21 cellular contexts compared by ENCODE assay signal in the genomic region with DNA sequence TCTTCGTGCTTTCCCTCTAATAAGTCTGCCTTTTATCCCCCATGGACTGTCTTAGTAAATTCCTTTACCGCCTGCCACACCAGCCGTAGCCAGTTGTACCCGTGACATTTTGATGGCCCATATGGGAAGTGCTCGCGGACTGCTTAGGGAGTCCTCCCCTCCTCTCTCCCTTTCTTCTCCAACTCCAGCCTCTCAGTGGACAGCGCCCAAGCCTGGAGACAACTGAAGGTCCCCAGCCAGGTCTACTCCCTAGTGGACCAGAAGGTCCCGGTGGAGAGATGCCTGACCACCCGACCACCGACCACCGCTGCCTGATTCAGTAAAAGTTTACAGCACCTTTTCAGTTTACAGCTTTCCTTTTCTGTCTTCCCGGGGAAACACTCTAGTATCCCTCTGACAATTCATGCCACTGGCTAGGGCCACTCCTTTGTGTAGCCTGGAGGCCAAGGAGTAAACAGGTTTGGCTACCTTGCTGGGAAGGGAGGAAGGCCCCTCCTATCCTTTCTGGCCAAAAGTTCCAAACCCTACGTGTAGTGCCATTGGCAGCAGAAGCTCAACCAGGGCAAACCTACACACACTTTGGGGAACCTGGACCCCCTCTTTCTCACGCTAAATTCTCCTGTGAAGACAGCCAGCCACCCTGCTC. TPM values are rescaled to one million over a fixed set of nuclear protein-coding genes. Genes with fewer than 3 reads are reported as not detected.
DNase-seq lines count a peak whose midpoint lies in the region; ATAC-seq, FAIRE-seq and TF ChIP-seq lines count a peak whose summit lies in the region.
"Had no signal": no experiment of that assay in that cellular context is flagged by ENCODE, and none has a peak within 500 bp of the region (broad histone marks: within the 10 kb centered on the region; RNA-seq: fewer than 3 reads in every experiment).

No MANE protein-coding gene starts in this region.

- intact Hi-C loops in HepG2 (cut with micrococcal nuclease; ENCODE audit: unreplicated experiment) (no loop called here), right lobe of liver (cut with DNase I) (no loop called here), stomach (cut with DNase I; ENCODE audit: low total_unique reads) (no loop called here)

- TF ChIP-seq POLR2A in HepG2 (IDR thresholded peaks at IDR 0.05; ENCODE audit: insufficient read depth in 1 of 2, low read depth in 2 of 2, low read length in 2 of 2): no peak
- no peak for TF ChIP-seq POLR2A in right lobe of liver (IDR thresholded peaks at IDR 0.05)
- TF ChIP-seq POLR2A in stomach (IDR thresholded peaks at IDR 0.05): no peak

- ATAC-seq in HepG2 (no peak), right lobe of liver (no peak), GM21515 (IDR thresholded peaks at IDR 0.05; ENCODE audit: unreplicated experiment) (no peak)

- no peaks in the 10 kb centered on the region for H3K79me2 ChIP-seq in HepG2 (ENCODE audit: insufficient read depth, low read length)

- no peak for TF ChIP-seq RAD21 in HepG2 (CRISPR knock-in tag; IDR thresholded peaks at IDR 0.05)

- no peak overlapping the region for H3K4me2 ChIP-seq in HepG2 (ENCODE audit: low read depth, low read length)

- FAIRE-seq in HepG2 (lab: Jason Lieb, UNC) (no peak), bronchial epithelial cell (lab: Jason Lieb, UNC) (no peak)
- FAIRE-seq: A204.1, GM12891, H54 had no signal

- H3K9ac ChIP-seq in HepG2 (ENCODE audit: insufficient read depth, low read depth, low read length): no peak overlapping the region

- H3K4me3 ChIP-seq in HepG2 (replicated peaks in 1 of 3; ENCODE audit: insufficient read depth in 1 of 3, low read depth in 2 of 3, low read length in 3 of 3): no peak overlapping the region
- H3K4me3 ChIP-seq in right lobe of liver: no peak overlapping the region
- H3K4me3 ChIP-seq in bronchial epithelial cell (ENCODE audit: low read depth, low read length): no peak overlapping the region
- H3K4me3 ChIP-seq in MG63: no peak overlapping the region
- no peak overlapping the region for H3K4me3 ChIP-seq in stomach
- H3K4me3 ChIP-seq: SK-N-MC had no signal

- H4K20me1 ChIP-seq in HepG2 (ENCODE audit: insufficient read depth, low read length): no peaks in the 10 kb centered on the region

- in situ Hi-C loops in HepG2 (cut with HindIII; ENCODE audit: extremely low pct_ligation_motif_present, low pct_unique_long_range_greater_than_20kb): loop anchor here (25.0 kb wide), 1 partner anchor 573 kb away; no protein-coding TSS in a partner anchor

- peaks cover 0 to 42% of the 10 kb centered on the region in 2 experiments; a peak in 2 of 5 replicates for H3K27me3 ChIP-seq in HepG2 (ENCODE audit: control insufficient read depth in 1 of 2, insufficient read depth in 2 of 2, low read length in 2 of 2)
- H3K27me3 ChIP-seq in right lobe of liver: no peaks in the 10 kb centered on the region
- H3K27me3 ChIP-seq in bronchial epithelial cell (ENCODE audit: control insufficient read depth, insufficient read depth, low read length): no peaks in the 10 kb centered on the region
- H3K27me3 ChIP-seq in MG63: no peaks in the 10 kb centered on the region
- peaks cover 0 to 10% (median 0%) of the 10 kb centered on the region in 3 donors for H3K27me3 ChIP-seq in stomach

- WGBS in HepG2 (ENCODE audit: low lambda C conversion rate): 60% methylated on average over 14 of the region's 14 CpGs
- 85% methylated on average over 8 of the region's 14 CpGs for WGBS in right lobe of liver (ENCODE audit: insufficient coverage, low coverage, low lambda C conversion rate, missing lambda C conversion rate)
- WGBS in stomach, 5 donors: 83 to 88% (median 85%) methylated on average over 14 of the region's 14 CpGs

- H3K4me1 ChIP-seq in HepG2 (ENCODE audit: insufficient read depth, low read length): peaks cover 6% of the 10 kb centered on the region
- H3K4me1 ChIP-seq in right lobe of liver: no peaks in the 10 kb centered on the region
- H3K4me1 ChIP-seq in stomach: no peaks in the 10 kb centered on the region

- no TSS peak for BruUV-seq in HepG2 (replicated peaks; lab: Mats Ljungman, UMichigan)

- H3K27ac ChIP-seq in HepG2 (ENCODE audit: extremely low read length, insufficient read depth, low read length): no peak overlapping the region
- H3K27ac ChIP-seq in right lobe of liver: no peak overlapping the region
- H3K27ac ChIP-seq in stomach: no peak overlapping the region
- H3K27ac ChIP-seq: SK-N-MC had no signal

- DNase-seq in HepG2 (ENCODE audit: low spot score) (no peak), right lobe of liver (no peak), bronchial epithelial cell (ENCODE audit: low read depth) (peak; percentile 8), mesenteric fat pad (ENCODE audit: low spot score) (peak; percentile 69), MG63 (no peak), stomach (no peak), GOT3 (lab: John Stamatoyannopoulos, UW) (no peak)
- DNase-seq: Calu3; CD4-positive, alpha-beta memory T cell; KG1; NCI-H1417; NCI-H187; NCI-H226; NCI-H524; NCI-H82 had no signal

- no peaks in the 10 kb centered on the region for H3K36me3 ChIP-seq in HepG2 (replicated peaks in 1 of 2; ENCODE audit: control insufficient read depth in 1 of 2, insufficient read depth in 2 of 2, low read length in 2 of 2)
- H3K36me3 ChIP-seq in right lobe of liver: no peaks in the 10 kb centered on the region
- no peaks in the 10 kb centered on the region for H3K36me3 ChIP-seq in bronchial epithelial cell (ENCODE audit: control insufficient read depth, insufficient read depth, low read length)
- H3K36me3 ChIP-seq in MG63: no peaks in the 10 kb centered on the region
- H3K36me3 ChIP-seq in stomach: no peaks in the 10 kb centered on the region

- POLR2A ChIA-PET in HepG2 (lab: Yijun Ruan, JAX): no interaction called here

- H2AFZ ChIP-seq in HepG2 (ENCODE audit: low read length): no peak overlapping the region

- CTCF ChIA-PET in HepG2 (lab: Yijun Ruan, JAX; ENCODE audit: low intra/inter-chr PET ratio, low total read pairs): no interaction called here

- TF ChIP-seq EP300 in HepG2 (IDR thresholded peaks at IDR 0.05; ENCODE audit: low read depth in 2 of 2, low read length in 2 of 2) (no peak), HepG2 (CRISPR knock-in tag; IDR thresholded peaks at IDR 0.05; ENCODE audit: borderline replicate concordance) (no peak), stomach (IDR thresholded peaks at IDR 0.05) (no peak)

- H3K9me3 ChIP-seq in HepG2 (ENCODE audit: low read length) (no peaks in the 10 kb centered on the region), right lobe of liver (no peaks in the 10 kb centered on the region), MG63 (no peaks in the 10 kb centered on the region), stomach (no peaks in the 10 kb centered on the region)

- TF ChIP-seq CTCF in HepG2 (CRISPR knock-in tag; IDR thresholded peaks at IDR 0.05): no peak
- no peak for TF ChIP-seq CTCF in right lobe of liver (IDR thresholded peaks at IDR 0.05)
- TF ChIP-seq CTCF in bronchial epithelial cell (IDR thresholded peaks at IDR 0.05; ENCODE audit: insufficient read depth, low read length, severe bottlenecking): no peak
- no peak for TF ChIP-seq CTCF in stomach (IDR thresholded peaks at IDR 0.05)

RNA-seq across cellular contexts. Expression of a gene that starts 18.0 kb away (rescaled TPM):
- not detected in 2 replicates for total RNA-seq in HepG2 (2016; rRNA removed; fragmentation: Illumina TruSeq; extraction: Trizol)
- total RNA-seq in HepG2 (2016; cell fraction: cytosol; rRNA removed; fragmentation: Illumina TruSeq; extraction: Trizol; ENCODE audit: low read depth): not detected in 2 replicates
- total RNA-seq in HepG2 (2016; cell fraction: insoluble cytoplasmic fraction; rRNA removed; fragmentation: Illumina TruSeq; extraction: Trizol): not detected in 2 replicates
- total RNA-seq in HepG2 (2016; cell fraction: membrane; rRNA removed; fragmentation: Illumina TruSeq; extraction: Trizol): not detected in 2 replicates
- not detected in 2 replicates for total RNA-seq in HepG2 (2016; cell fraction: nucleus; rRNA removed; fragmentation: Illumina TruSeq; extraction: Trizol)
- 0.13 and 0.39 TPM in 2 replicates for polyA plus RNA-seq in HepG2 (2011; rRNA removed)
- 0.13 TPM in 1 of 2 replicates, not detected in the other for polyA plus RNA-seq in HepG2 (2011; cell fraction: cytosol; rRNA removed)
- polyA plus RNA-seq in HepG2 (2011; cell fraction: nucleus; rRNA removed): 0.53 TPM in 1 of 2 replicates, not detected in the other
- 0.78 and 0.89 TPM in 2 replicates for polyA plus RNA-seq in HepG2 (2012)
- polyA plus RNA-seq in HepG2 (2016; cell fraction: cytosol; fragmentation: Illumina TruSeq; extraction: Trizol; ENCODE audit: low read depth): 0.40 TPM in 1 of 2 replicates, not detected in the other
- not detected in 2 replicates for polyA plus RNA-seq in HepG2 (2016; cell fraction: insoluble cytoplasmic fraction; fragmentation: Illumina TruSeq; extraction: Trizol; ENCODE audit: low read depth)
- 0.37 TPM in 1 of 2 replicates, not detected in the other for polyA plus RNA-seq in HepG2 (2016; cell fraction: membrane; fragmentation: Illumina TruSeq; extraction: Trizol; ENCODE audit: low read depth)
- polyA plus RNA-seq in HepG2 (2016; cell fraction: nucleus; fragmentation: Illumina TruSeq; extraction: Trizol; ENCODE audit: insufficient read depth, low read depth): not detected in 2 replicates
- polyA minus RNA-seq in HepG2 (2011; rRNA and poly(A)+ RNA removed; ENCODE audit: low replicate concordance): not detected in 2 replicates
- not detected in 2 replicates for polyA minus RNA-seq in HepG2 (2011; cell fraction: cytosol; rRNA and poly(A)+ RNA removed)
- not detected in 2 replicates for polyA minus RNA-seq in HepG2 (2011; cell fraction: nucleus; rRNA and poly(A)+ RNA removed)
- not detected for total RNA-seq in right lobe of liver
- total RNA-seq in bronchial epithelial cell: not detected in 2 replicates
- 4.1 TPM for total RNA-seq in mesenteric fat pad
- total RNA-seq in MG63 (2014; rRNA removed; shearing (Covaris generic); ENCODE audit: low replicate concordance): not detected in 2 replicates
- not detected for total RNA-seq in stomach
- polyA plus RNA-seq in stomach: 10 to 100 TPM in 1 of 3 donors, 1 to 10 TPM in 2; 2.7 to 26.6 (median 4.0) TPM
- total RNA-seq: Calu3; CD4-positive, alpha-beta memory T cell had no signal
- polyA plus RNA-seq: BJ; CD4-positive, alpha-beta memory T cell had no signal

RNA-seq across cellular contexts. Expression of a gene that starts 29.8 kb away (rescaled TPM):
- not detected in 2 replicates for total RNA-seq in HepG2 (2016; rRNA removed; fragmentation: Illumina TruSeq; extraction: Trizol)
- not detected in 2 replicates for total RNA-seq in HepG2 (2016; cell fraction: cytosol; rRNA removed; fragmentation: Illumina TruSeq; extraction: Trizol; ENCODE audit: low read depth)
- total RNA-seq in HepG2 (2016; cell fraction: insoluble cytoplasmic fraction; rRNA removed; fragmentation: Illumina TruSeq; extraction: Trizol): not detected in 2 replicates
- not detected in 2 replicates for total RNA-seq in HepG2 (2016; cell fraction: membrane; rRNA removed; fragmentation: Illumina TruSeq; extraction: Trizol)
- not detected in 2 replicates for total RNA-seq in HepG2 (2016; cell fraction: nucleus; rRNA removed; fragmentation: Illumina TruSeq; extraction: Trizol)
- polyA plus RNA-seq in HepG2 (2011; rRNA removed): 0.55 TPM in 1 of 2 replicates, not detected in the other
- polyA plus RNA-seq in HepG2 (2011; cell fraction: cytosol; rRNA removed): 0.13 and 0.14 TPM in 2 replicates
- 0.47 TPM in 1 of 2 replicates, not detected in the other for polyA plus RNA-seq in HepG2 (2011; cell fraction: nucleus; rRNA removed)
- not detected in 2 replicates for polyA plus RNA-seq in HepG2 (2012)
- polyA plus RNA-seq in HepG2 (2016; cell fraction: cytosol; fragmentation: Illumina TruSeq; extraction: Trizol; ENCODE audit: low read depth): not detected in 2 replicates
- polyA plus RNA-seq in HepG2 (2016; cell fraction: insoluble cytoplasmic fraction; fragmentation: Illumina TruSeq; extraction: Trizol; ENCODE audit: low read depth): not detected in 2 replicates
- polyA plus RNA-seq in HepG2 (2016; cell fraction: membrane; fragmentation: Illumina TruSeq; extraction: Trizol; ENCODE audit: low read depth): not detected in 2 replicates
- polyA plus RNA-seq in HepG2 (2016; cell fraction: nucleus; fragmentation: Illumina TruSeq; extraction: Trizol; ENCODE audit: insufficient read depth, low read depth): not detected in 2 replicates
- polyA minus RNA-seq in HepG2 (2011; rRNA and poly(A)+ RNA removed; ENCODE audit: low replicate concordance): not detected in 2 replicates
- polyA minus RNA-seq in HepG2 (2011; cell fraction: cytosol; rRNA and poly(A)+ RNA removed): not detected in 2 replicates
- polyA minus RNA-seq in HepG2 (2011; cell fraction: nucleus; rRNA and poly(A)+ RNA removed): not detected in 2 replicates
- total RNA-seq in right lobe of liver: not detected
- not detected in 2 replicates for total RNA-seq in bronchial epithelial cell
- 4.8 TPM for total RNA-seq in mesenteric fat pad
- total RNA-seq in MG63 (2014; rRNA removed; shearing (Covaris generic); ENCODE audit: low replicate concordance): not detected in 2 replicates
- not detected for total RNA-seq in stomach
- 10 to 100 TPM in 1 of 3 donors, 1 to 10 TPM in 2; 2.5 to 35.9 (median 2.9) TPM for polyA plus RNA-seq in stomach
- total RNA-seq: Calu3; CD4-positive, alpha-beta memory T cell had no signal
- polyA plus RNA-seq: BJ; CD4-positive, alpha-beta memory T cell had no signal

RNA-seq across cellular contexts. Expression of a gene that starts 40.6 kb away (rescaled TPM):
- total RNA-seq in HepG2 (2016; rRNA removed; fragmentation: Illumina TruSeq; extraction: Trizol) (14.0 and 18.8 TPM in 2 replicates), right lobe of liver (10 to 100 TPM in 3 of 6 experiments, 1 to 10 TPM in 3; 3.7 to 18.6 (median 9.3) TPM), bronchial epithelial cell (4.5 and 10.5 TPM in 2 replicates), mesenteric fat pad (6.2 TPM), stomach (10 to 100 TPM in 2 of 5 donors, 1 to 10 TPM in 2, not detected in 1; 2.7 to 29.2 (median 10.2) TPM)
- total RNA-seq in HepG2 (2016; cell fraction: cytosol; rRNA removed; fragmentation: Illumina TruSeq; extraction: Trizol; ENCODE audit: low read depth): 2.3 TPM in 2 replicates
- 13.8 and 20.4 TPM in 2 replicates for total RNA-seq in HepG2 (2016; cell fraction: insoluble cytoplasmic fraction; rRNA removed; fragmentation: Illumina TruSeq; extraction: Trizol)
- total RNA-seq in HepG2 (2016; cell fraction: membrane; rRNA removed; fragmentation: Illumina TruSeq; extraction: Trizol): 8.4 and 9.4 TPM in 2 replicates
- 13.2 and 13.5 TPM in 2 replicates for total RNA-seq in HepG2 (2016; cell fraction: nucleus; rRNA removed; fragmentation: Illumina TruSeq; extraction: Trizol)
- polyA plus RNA-seq in HepG2 (2011; rRNA removed) (6.6 and 8.3 TPM in 2 replicates), stomach (1 to 10 TPM; 2.9 to 5.2 (median 3.9) TPM)
- polyA plus RNA-seq in HepG2 (2011; cell fraction: cytosol; rRNA removed): 3.6 and 6.5 TPM in 2 replicates
- 4.8 TPM in 2 replicates for polyA plus RNA-seq in HepG2 (2011; cell fraction: nucleus; rRNA removed)
- polyA plus RNA-seq in HepG2 (2012): 9.9 and 11.6 TPM in 2 replicates
- 0.85 and 1.1 TPM in 2 replicates for polyA plus RNA-seq in HepG2 (2016; cell fraction: cytosol; fragmentation: Illumina TruSeq; extraction: Trizol; ENCODE audit: low read depth)
- polyA plus RNA-seq in HepG2 (2016; cell fraction: insoluble cytoplasmic fraction; fragmentation: Illumina TruSeq; extraction: Trizol; ENCODE audit: low read depth): 14.9 and 16.4 TPM in 2 replicates
- polyA plus RNA-seq in HepG2 (2016; cell fraction: membrane; fragmentation: Illumina TruSeq; extraction: Trizol; ENCODE audit: low read depth): 3.1 and 3.8 TPM in 2 replicates
- polyA plus RNA-seq in HepG2 (2016; cell fraction: nucleus; fragmentation: Illumina TruSeq; extraction: Trizol; ENCODE audit: insufficient read depth, low read depth): 13.5 and 13.6 TPM in 2 replicates
- 9.0 and 12.5 TPM in 2 replicates for polyA minus RNA-seq in HepG2 (2011; rRNA and poly(A)+ RNA removed; ENCODE audit: low replicate concordance)
- 14.7 and 14.8 TPM in 2 replicates for polyA minus RNA-seq in HepG2 (2011; cell fraction: cytosol; rRNA and poly(A)+ RNA removed)
- 12.1 and 16.3 TPM in 2 replicates for polyA minus RNA-seq in HepG2 (2011; cell fraction: nucleus; rRNA and poly(A)+ RNA removed)
- total RNA-seq in MG63 (2014; rRNA removed; shearing (Covaris generic); ENCODE audit: low replicate concordance): 4.0 and 5.2 TPM in 2 replicates

Comparison
In these comparisons a context has a peak if more than half of its experiments do, and no peak if none do; other contexts are left out.
1. DNase-seq: peak in bronchial epithelial cell (single experiment) and mesenteric fat pad (single experiment); none in HepG2 (single experiment), right lobe of liver (0 of 3), MG63 (single experiment), stomach (single experiment) and GOT3 (single experiment).